In the genomic region with DNA sequence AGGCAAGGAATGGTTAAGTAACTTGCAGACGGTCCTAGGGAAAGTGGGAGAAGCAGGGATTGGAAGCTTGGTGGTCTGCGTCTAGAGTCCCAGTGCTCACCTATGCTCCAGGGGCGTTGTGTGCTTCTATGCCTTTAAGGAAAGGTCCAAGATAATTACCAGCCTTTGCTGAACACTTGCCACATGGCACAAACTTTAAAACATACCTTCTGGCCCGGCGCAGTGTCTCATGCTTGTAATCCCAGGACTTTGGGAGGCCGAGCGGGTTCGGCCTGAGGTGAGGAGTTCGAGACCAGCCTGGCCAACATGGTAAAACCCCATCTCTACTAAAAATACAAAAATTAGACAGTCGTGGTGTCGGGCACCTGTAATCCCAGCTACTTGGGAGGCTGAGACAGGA, we compare ENCODE assay signal across 12 cellular contexts. TPM values are rescaled to one million over a fixed set of nuclear protein-coding genes. Genes with fewer than 3 reads are reported as not detected.
DNase-seq lines count a peak whose midpoint lies in the region; ATAC-seq and TF ChIP-seq lines count a peak whose summit lies in the region.
"Had no signal": no experiment of that assay in that cellular context is flagged by ENCODE, and none has a peak within 500 bp of the region (broad histone marks: within the 10 kb centered on the region; RNA-seq: fewer than 3 reads in every experiment).

No MANE protein-coding gene starts in this region.

- POLR2A ChIA-PET in HEK293 (lab: Yijun Ruan, JAX) = interaction anchor here (2.9 kb wide), 1 partner anchor 44 kb away, joined by 12 read pairs; no protein-coding TSS in a partner anchor

- H3K4me1 ChIP-seq in BLaER1 (peaks cover 55% of the 10 kb centered on the region), HEK293 (ENCODE audit: control insufficient read depth, insufficient read depth, low read length) (peaks cover 10% of the 10 kb centered on the region; the same call in 1 of the 2 replicates), breast epithelium (peaks cover 10 to 23% of the 10 kb centered on the region in 2 donors)

- peaks cover 69% of the 10 kb centered on the region for H4K20me1 ChIP-seq in BLaER1

- TF ChIP-seq CTCF in HEK293 (tag by site-specific recombination; IDR thresholded peaks at IDR 0.05) (no peak), breast epithelium (IDR thresholded peaks at IDR 0.05) (no peak), neural crest cell (conservative IDR thresholded peaks at IDR 0.05) (no peak)

- H3K4me2 ChIP-seq in BLaER1 = peak overlapping the region; percentile 91

- TF ChIP-seq POLR2A in breast epithelium (IDR thresholded peaks at IDR 0.05) = no peak

- peak overlapping the region; percentile 38; the same call in 1 of the 2 replicates for H3K27ac ChIP-seq in BLaER1
- 0 out of 2 replicates have a peak overlapping the region, but pooled peaks have one; percentile 0 for H3K27ac ChIP-seq in HEK293 (ENCODE audit: extremely low read depth, low read depth, low read length)
- H3K27ac ChIP-seq in breast epithelium = peak overlapping the region; percentile 13 to 98

- ATAC-seq in HG02973 (IDR thresholded peaks at IDR 0.05; ENCODE audit: unreplicated experiment) = no peak

- H3K4me3 ChIP-seq in BLaER1 = no peak overlapping the region
- H3K4me3 ChIP-seq in HEK293 (ENCODE audit: low read depth, low read length) = no peak overlapping the region
- peak overlapping the region in 2 of 3 donors; percentile 87 to 92 for H3K4me3 ChIP-seq in breast epithelium

- intact Hi-C loops in breast epithelium (cut with DNase I; ENCODE audit: low total_unique reads) = no loop called here

- DNase-seq in breast epithelium (ENCODE audit: low spot score in 2 of 2) (no peak), neural crest cell (ENCODE audit: low read depth, low spot score) (no peak), A172 (ENCODE audit: low spot score) (no peak), activated gamma-delta T cell treated with Interleukin-2 at 50 U/mL for 16 hours (no peak)
- no peak for DNase-seq in stimulated activated CD4-positive, alpha-beta T cell treated with anti-CD3 and anti-CD28 coated beads, Interleukin-4, amount 100 ng/mL, for 1 hour
- DNase-seq: activated gamma-delta T cell; DMS 273 treated with DMSO at 0.1 percent for 48 hours; effector CD8-positive, alpha-beta T cell had no signal

- H3K9ac ChIP-seq in BLaER1 = peak overlapping the region; percentile 98; the same call in 1 of the 2 replicates

- peaks cover 68% of the 10 kb centered on the region for H3K4me1 Mint-ChIP-seq in neural crest cell

- no peak overlapping the region for H3K27ac Mint-ChIP-seq in neural crest cell (ENCODE audit: unreplicated experiment)

- CTCF ChIA-PET in HEK293 (lab: Yijun Ruan, JAX) = interaction anchor here (0.9 to 3.7 kb wide), 4 partner anchors 9 to 51 kb away, joined by 3 to 23 read pairs (median 4); no protein-coding TSS in a partner anchor

- peaks cover 19% of the 10 kb centered on the region; the same call in 1 of the 2 replicates for H3K9me3 ChIP-seq in BLaER1
- no peaks in the 10 kb centered on the region for H3K9me3 ChIP-seq in HEK293 (ENCODE audit: control insufficient read depth, insufficient read depth, low read depth, low read length)
- no peaks in the 10 kb centered on the region for H3K9me3 ChIP-seq in breast epithelium
- H3K9me3 ChIP-seq: ovary had no signal

- peaks cover 11% of the 10 kb centered on the region for H3K27me3 Mint-ChIP-seq in neural crest cell (ENCODE audit: low read depth)

- H3K4me3 Mint-ChIP-seq in neural crest cell = peak overlapping the region; percentile 96

- peaks cover 51% of the 10 kb centered on the region for H3K36me3 ChIP-seq in BLaER1
- H3K36me3 ChIP-seq in HEK293 (ENCODE audit: control insufficient read depth in 2 of 2, insufficient read depth in 1 of 2, low read length in 2 of 2) = peaks cover 12 to 44% of the 10 kb centered on the region in 2 experiments
- H3K36me3 ChIP-seq in breast epithelium = no peaks in the 10 kb centered on the region
- H3K36me3 ChIP-seq: ovary had no signal

- H3K9me3 Mint-ChIP-seq in neural crest cell = no peaks in the 10 kb centered on the region

- peaks cover 9% of the 10 kb centered on the region for H3K36me3 Mint-ChIP-seq in neural crest cell (ENCODE audit: low read depth)

- H3K27me3 ChIP-seq in BLaER1 = no peaks in the 10 kb centered on the region
- H3K27me3 ChIP-seq in breast epithelium = no peaks in the 10 kb centered on the region
- H3K27me3 ChIP-seq: ovary had no signal

TF ChIP-seq in HEK293, 187 proteins besides CTCF, POLR2A, EP300 and RAD21:
- TF ChIP-seq, protein P1, sequence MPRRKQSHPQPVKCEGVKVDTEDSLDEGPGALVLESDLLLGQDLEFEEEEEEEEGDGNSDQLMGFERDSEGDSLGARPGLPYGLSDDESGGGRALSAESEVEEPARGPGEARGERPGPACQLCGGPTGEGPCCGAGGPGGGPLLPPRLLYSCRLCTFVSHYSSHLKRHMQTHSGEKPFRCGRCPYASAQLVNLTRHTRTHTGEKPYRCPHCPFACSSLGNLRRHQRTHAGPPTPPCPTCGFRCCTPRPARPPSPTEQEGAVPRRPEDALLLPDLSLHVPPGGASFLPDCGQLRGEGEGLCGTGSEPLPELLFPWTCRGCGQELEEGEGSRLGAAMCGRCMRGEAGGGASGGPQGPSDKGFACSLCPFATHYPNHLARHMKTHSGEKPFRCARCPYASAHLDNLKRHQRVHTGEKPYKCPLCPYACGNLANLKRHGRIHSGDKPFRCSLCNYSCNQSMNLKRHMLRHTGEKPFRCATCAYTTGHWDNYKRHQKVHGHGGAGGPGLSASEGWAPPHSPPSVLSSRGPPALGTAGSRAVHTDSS (tag by site-specific recombination; IDR thresholded peaks at IDR 0.05) = no peak
- TF ChIP-seq ZNF560 (tag by site-specific recombination; IDR thresholded peaks at IDR 0.05; ENCODE audit: borderline replicate concordance) = no peak
- TF ChIP-seq TRIM28 (IDR thresholded peaks at IDR 0.05; ENCODE audit: borderline replicate concordance, low read length) = no peak
- TF ChIP-seq ZNF629 (tag by site-specific recombination; IDR thresholded peaks at IDR 0.05) = no peak
- TF ChIP-seq ZNF214 (tag by site-specific recombination; IDR thresholded peaks at IDR 0.05; ENCODE audit: borderline replicate concordance) = no peak
- no peak for TF ChIP-seq ZBTB11 (tag by site-specific recombination; conservative IDR thresholded peaks at IDR 0.05; ENCODE audit: low read depth)
- no peak for TF ChIP-seq ZNF426 (tag by site-specific recombination; IDR thresholded peaks at IDR 0.05)
- no peak for TF ChIP-seq ZNF623 (tag by site-specific recombination; IDR thresholded peaks at IDR 0.05)
- no peak for TF ChIP-seq ZNF211 (tag by site-specific recombination; IDR thresholded peaks at IDR 0.05; ENCODE audit: low read depth)
- no peak for TF ChIP-seq ZNF184 (tag by site-specific recombination; IDR thresholded peaks at IDR 0.05)
- TF ChIP-seq ZNF37A (tag by site-specific recombination; IDR thresholded peaks at IDR 0.05) = no peak
- no peak for TF ChIP-seq ZNF76 (tag by site-specific recombination; IDR thresholded peaks at IDR 0.05; ENCODE audit: borderline replicate concordance, low read depth)
- no peak for TF ChIP-seq ZFHX2 (tag by site-specific recombination; conservative IDR thresholded peaks at IDR 0.05)
- TF ChIP-seq KLF8 (tag by site-specific recombination; IDR thresholded peaks at IDR 0.05) = no peak
- no peak for TF ChIP-seq MEIS1 (CRISPR knock-in tag; IDR thresholded peaks at IDR 0.05; ENCODE audit: borderline replicate concordance)

RNA-seq across cellular contexts. Expression of gene POLDIP3, which starts 2.3 kb away (rescaled TPM):
- total RNA-seq in breast epithelium (10 to 100 TPM; 33.1 to 52.8 (median 38.3) TPM), neural crest cell (110 and 114 TPM in 2 replicates)
- 28.5 and 30.6 TPM in 2 replicates for total RNA-seq in A172 (2014; rRNA removed; shearing (Covaris generic))

RNA-seq across cellular contexts. Expression of gene ATP5MGL, which starts 28.1 kb away (rescaled TPM):
- total RNA-seq in breast epithelium (under 1 TPM in 1 of 3 donors, not detected in 2; 0.73 TPM), neural crest cell (0.66 and 1.3 TPM in 2 replicates)
- not detected in 2 replicates for total RNA-seq in A172 (2014; rRNA removed; shearing (Covaris generic))

RNA-seq across cellular contexts. Expression of gene CYB5R3, which starts 36.9 kb away (rescaled TPM):
- total RNA-seq in breast epithelium = 100 to 1,000 TPM in 1 of 3 donors, 10 to 100 TPM in 2; 56.5 to 248 (median 87.5) TPM
- 105 and 106 TPM in 2 replicates for total RNA-seq in neural crest cell
- total RNA-seq in A172 (2014; rRNA removed; shearing (Covaris generic)) = 45.9 and 57.1 TPM in 2 replicates

RNA-seq across cellular contexts. Expression of gene SERHL2, which starts 58.6 kb away (rescaled TPM):
- total RNA-seq in breast epithelium (10 to 100 TPM in 2 of 3 donors, 1 to 10 TPM in 1; 1.3 to 64.2 (median 16.7) TPM), neural crest cell (0.36 and 0.63 TPM in 2 replicates)
- total RNA-seq in A172 (2014; rRNA removed; shearing (Covaris generic)) = not detected in 2 replicates

Comparison
In these comparisons a context has a peak if more than half of its experiments do, and no peak if none do; other contexts are left out.
1. H3K27ac ChIP-seq: peak in every context shown above with its lines; median percentile 56 in breast epithelium; 38 in BLaER1; 0 in HEK293.
2. H3K4me3 ChIP-seq: peak in breast epithelium (2 of 3); none in BLaER1 (single experiment) and HEK293 (single experiment).